ENCODE assay signal across 21 cellular contexts in genomic region chr2:218026244-218026643, GRCh38. TPM values are rescaled to one million over a fixed set of nuclear protein-coding genes. Genes with fewer than 3 reads are reported as not detected.
DNase-seq lines count a peak whose midpoint lies in the region; ATAC-seq and TF ChIP-seq lines count a peak whose summit lies in the region.
"Had no signal": no experiment of that assay in that cellular context is flagged by ENCODE, and none has a peak within 500 bp of the region (broad histone marks: within the 10 kb centered on the region; RNA-seq: fewer than 3 reads in every experiment).

No MANE protein-coding gene starts in this region.

- H3K4me3 ChIP-seq in BLaER1 (no peak overlapping the region), coronary artery (no peak overlapping the region), sigmoid colon (no peak overlapping the region), hepatocyte (no peak overlapping the region)

- no peaks in the 10 kb centered on the region for H4K20me1 ChIP-seq in BLaER1
- H4K20me1 ChIP-seq in hepatocyte (ENCODE audit: insufficient read depth, poor library complexity, severe bottlenecking), result no peaks in the 10 kb centered on the region

- TF ChIP-seq POLR2A in sigmoid colon (IDR thresholded peaks at IDR 0.05), result no peak

- H3K4me2 ChIP-seq in BLaER1 (peak overlapping the region; percentile 98; the same call in 1 of the 2 replicates), hepatocyte (no peak overlapping the region)

- H3K36me3 ChIP-seq in BLaER1 (no peaks in the 10 kb centered on the region), sigmoid colon (no peaks in the 10 kb centered on the region), hepatocyte (replicated peaks; ENCODE audit: insufficient read depth, low read depth) (no peaks in the 10 kb centered on the region)

- intact Hi-C loops in sigmoid colon (cut with DNase I), result no loop called here

- H3K27me3 ChIP-seq in BLaER1 (no peaks in the 10 kb centered on the region), sigmoid colon (no peaks in the 10 kb centered on the region), hepatocyte (no peaks in the 10 kb centered on the region)

- TF ChIP-seq EP300 in sigmoid colon (IDR thresholded peaks at IDR 0.05), result no peak

- H3K9me3 ChIP-seq in BLaER1 (no peaks in the 10 kb centered on the region), sigmoid colon (no peaks in the 10 kb centered on the region), hepatocyte (ENCODE audit: low read depth) (no peaks in the 10 kb centered on the region)

- no peaks in the 10 kb centered on the region for H3K79me2 ChIP-seq in hepatocyte

- H2AFZ ChIP-seq in hepatocyte, result no peak overlapping the region

- WGBS in sigmoid colon, 2 donors, result 91 to 92% methylated on average over 7 of the region's 7 CpGs
- WGBS in hepatocyte (ENCODE audit: low lambda C conversion rate, missing lambda C conversion rate), result 93% methylated on average over 7 of the region's 7 CpGs

- H3K27ac ChIP-seq in BLaER1 (peak overlapping the region; percentile 74), C4-2B (peak overlapping the region; percentile 23), coronary artery (no peak overlapping the region), sigmoid colon (no peak overlapping the region), hepatocyte (no peak overlapping the region)
- H3K27ac ChIP-seq: epithelial cell of prostate had no signal

- ATAC-seq in GM21526 (IDR thresholded peaks at IDR 0.05; ENCODE audit: low FRiP score, unreplicated experiment), result no peak
- ATAC-seq: activated naive CD4-positive, alpha-beta T cell treated with anti-CD3 and anti-CD28 coated beads, Interleukin-2, amount 50 U/mL, for 72 hours; CD8-positive, alpha-beta T cell; stimulated activated effector memory CD8-positive, alpha-beta T cell treated with anti-CD3 and anti-CD28 coated beads, Interleukin-12 subunit alpha, Interleukin-12 subunit beta, amount 100 ng/mL, for 72 hours had no signal

- no peak overlapping the region for H3K9ac ChIP-seq in BLaER1

- H3K4me1 ChIP-seq in BLaER1 (peaks cover 100% of the 10 kb centered on the region), sigmoid colon (peaks cover 0 to 25% (median 9%) of the 10 kb centered on the region in 4 donors), hepatocyte (ENCODE audit: insufficient read depth) (no peaks in the 10 kb centered on the region)

- H3K9me2 ChIP-seq in hepatocyte (replicated peaks; ENCODE audit: insufficient read depth), result no peaks in the 10 kb centered on the region

- TF ChIP-seq CTCF in C4-2B (conservative IDR thresholded peaks at IDR 0.05) (no peak), coronary artery (IDR thresholded peaks at IDR 0.05) (no peak), sigmoid colon (IDR thresholded peaks at IDR 0.05) (no peak), hepatocyte (IDR thresholded peaks at IDR 0.05; ENCODE audit: poor library complexity) (no peak)

- DNase-seq in coronary artery (ENCODE audit: low spot score) (peak; percentile 47), sigmoid colon (peak; percentile 49), NCI-H1436 (lab: John Stamatoyannopoulos, UW) (no peak), hepatocyte (ENCODE audit: low spot score) (no peak)
- DNase-seq: DMS 273 treated with DMSO at 0.1 percent for 48 hours, mesendoderm, NCI-H2081 treated with DMSO at 0.1 percent for 48 hours, NCI-H82, retina, SIG-M5 had no signal

RNA-seq across cellular contexts. Expression of gene TNS1, which starts 23.4 kb away (rescaled TPM):
- total RNA-seq in sigmoid colon, result 1,000 to 10,000 TPM in 2 of 4 donors, 100 to 1,000 TPM in 2; 444 to 1,607 (median 968) TPM
- polyA plus RNA-seq in sigmoid colon, result 10 to 100 TPM in 2 of 3 donors, 1 to 10 TPM in 1; 3.7 to 57.2 (median 13.8) TPM
- total RNA-seq in hepatocyte, result 22.9 and 27.6 TPM in 2 replicates
- polyA plus RNA-seq in hepatocyte, result 16.2 TPM in 2 replicates
- total RNA-seq: CD8-positive, alpha-beta T cell had no signal

RNA-seq across cellular contexts. Expression of gene RUFY4, which starts 42.8 kb away (rescaled TPM):
- total RNA-seq in sigmoid colon (under 1 TPM in 2 of 4 donors, not detected in 2; 0.16 to 0.55 TPM), hepatocyte (0.10 and 0.44 TPM in 2 replicates)
- polyA plus RNA-seq in sigmoid colon (under 1 TPM in 1 of 3 donors, not detected in 2; 0.73 TPM), hepatocyte (1.5 TPM in 1 of 2 replicates, not detected in the other)
- total RNA-seq: fibroblast of villous mesenchyme, left lobe of liver, osteoblast had no signal
- polyA plus RNA-seq: aorta had no signal

Comparison
In these comparisons a context has a peak if more than half of its experiments do, and no peak if none do; other contexts are left out.
1. H3K27ac ChIP-seq: peak in BLaER1 (single experiment) and C4-2B (single experiment); none in coronary artery (0 of 2), sigmoid colon (0 of 4) and hepatocyte (single experiment).
2. DNase-seq: peak in coronary artery (single experiment) and sigmoid colon (single experiment); none in NCI-H1436 (single experiment) and hepatocyte (single experiment).
3. RNA of gene TNS1, which starts 23.4 kb away (total RNA-seq): 444 to 1,607 TPM in sigmoid colon; 22.9 to 27.6 TPM in hepatocyte; every median in the first group is over 10 times any median in the second.